ENCODE assay signal across 11 cellular contexts in genomic region chr12:65430571-65431306, GRCh38.
DNase-seq lines count a peak whose midpoint lies in the region; ATAC-seq lines count a peak whose summit lies in the region.
"Had no signal": no experiment of that assay in that cellular context is flagged by ENCODE, and none has a peak within 500 bp of the region (broad histone marks: within the 10 kb centered on the region; RNA-seq: fewer than 3 reads in every experiment).

No MANE protein-coding gene starts in this region.

- peak; percentile 80 for DNase-seq in A172 (ENCODE audit: low spot score)
- peak; percentile 15 for DNase-seq in HPDE6-E6E7 (ENCODE audit: extremely low spot score)
- peak; percentile 58 for DNase-seq in amniotic epithelial cell (ENCODE audit: low read depth)
- peak; percentile 70 for DNase-seq in glomerular endothelial cell (ENCODE audit: extremely low read depth, low read depth, low spot score)
- no peak for DNase-seq in T1000 (lab: John Stamatoyannopoulos, UW)
- DNase-seq in HuH-7 (ENCODE audit: low spot score): no peak
- DNase-seq: effector CD8-positive, alpha-beta T cell; NCI-H524 treated with DMSO at 0.1 percent for 48 hours; stimulated activated naive B cell treated with anti-CD40 and anti-IgM and Interleukin-4, amounts not matched to agents 10 μg/mL and 1 μg/mL and 100 μg/mL, for 72 hours had no signal

- ATAC-seq in HG02884 (IDR thresholded peaks at IDR 0.05; ENCODE audit: unreplicated experiment) (no peak), GM19324 (IDR thresholded peaks at IDR 0.05; ENCODE audit: low FRiP score, unreplicated experiment) (no peak)
- ATAC-seq: stimulated activated naive B cell treated with anti-CD40 and anti-IgM and Interleukin-4, amounts not matched to agents 10 μg/mL and 1 μg/mL and 100 μg/mL, for 72 hours had no signal

Comparison
In these comparisons a context has a peak if more than half of its experiments do, and no peak if none do; other contexts are left out.
1. DNase-seq: peak in A172 (single experiment), HPDE6-E6E7 (single experiment), amniotic epithelial cell (single experiment) and glomerular endothelial cell (single experiment); none in T1000 (single experiment) and HuH-7 (single experiment).